8 cellular contexts compared by ENCODE assay signal in the genomic region with DNA sequence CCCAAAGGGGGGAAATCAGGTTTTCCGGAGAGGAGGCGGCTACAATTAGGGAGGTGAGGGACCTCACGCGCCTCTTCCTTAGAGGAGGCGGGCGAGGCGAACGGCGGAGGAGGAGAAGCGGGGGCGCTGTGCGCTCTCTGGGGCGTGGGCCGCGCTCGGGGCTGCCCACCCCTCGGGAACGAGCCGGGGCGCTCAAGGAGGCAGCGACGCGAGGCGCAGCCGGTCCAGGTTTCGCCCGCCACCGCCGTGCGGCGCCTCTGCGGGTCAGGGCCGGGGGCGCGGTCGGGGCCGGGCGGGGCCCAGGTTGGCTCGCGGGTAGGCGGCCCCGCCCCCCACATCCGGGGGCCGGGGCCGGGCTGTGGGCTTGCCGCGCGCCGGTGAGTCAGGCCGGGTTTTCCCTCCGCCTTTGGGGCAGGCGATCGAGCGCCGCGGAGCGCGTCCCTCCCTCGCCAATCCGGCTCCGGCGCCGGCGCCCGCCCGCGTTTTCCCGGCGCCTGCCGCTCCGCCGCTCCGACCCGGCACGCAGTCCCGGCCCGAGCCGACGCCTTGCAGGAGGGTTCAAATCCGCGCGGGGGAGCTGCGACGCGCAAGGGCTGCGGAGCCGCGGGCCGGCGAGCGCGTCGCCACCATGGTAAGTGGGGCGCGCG. TPM values are rescaled to one million over a fixed set of nuclear protein-coding genes. Genes with fewer than 3 reads are reported as not detected.
DNase-seq lines count a peak whose midpoint lies in the region; ATAC-seq and TF ChIP-seq lines count a peak whose summit lies in the region.

Gene N4BP3, plus strand, starts transcription at position 392 of the 647 bp plus-strand sequence. CDS start 6,052 bp downstream, outside the sequence.

- H3K18ac ChIP-seq in trophoblast cell (ENCODE audit: low read length), result peak within 1 kb of the TSS; percentile 93

- H3K27me3 ChIP-seq in A673 (replicated peaks; ENCODE audit: insufficient read depth, low read depth, low read length, poor library complexity) (no peaks in the 10 kb centered on the region), trophoblast cell (ENCODE audit: insufficient read depth, low read length) (no peaks in the 10 kb centered on the region)

- peak within 1 kb of the TSS; percentile 92 for H4K8ac ChIP-seq in trophoblast cell (ENCODE audit: low read depth, low read length)

- H3K36me3 ChIP-seq in A673 (ENCODE audit: insufficient read depth, low read length, poor library complexity, severe bottlenecking), result no peaks in the 10 kb centered on the region
- H3K36me3 ChIP-seq in trophoblast cell (ENCODE audit: control insufficient read depth in 1 of 2, insufficient read depth in 2 of 2, low read length in 2 of 2), result no peaks in the 10 kb centered on the region
- H3K36me3 ChIP-seq in urinary bladder (ENCODE audit: insufficient read depth), result no peaks in the 10 kb centered on the region

- H3K4me1 ChIP-seq in A673 (ENCODE audit: insufficient read depth, low read length, poor library complexity, severe bottlenecking), result peaks cover 24% of the 10 kb centered on the region
- peaks cover 28 to 37% of the 10 kb centered on the region in 2 experiments for H3K4me1 ChIP-seq in trophoblast cell (ENCODE audit: control insufficient read depth in 1 of 2, insufficient read depth in 2 of 2, low read length in 2 of 2)
- H3K4me1 ChIP-seq in urinary bladder (ENCODE audit: insufficient read depth), result no peaks in the 10 kb centered on the region

- no CpG with 5 or more reads among the region's 96 CpGs for WGBS in trophoblast cell (ENCODE audit: extremely low coverage, insufficient coverage, insufficient read length)
- 1% methylated on average over 95 of the region's 96 CpGs for WGBS in urinary bladder

- peak within 1 kb of the TSS; percentile 96 for H3K4me2 ChIP-seq in trophoblast cell (ENCODE audit: low read length)

- H3K9me3 ChIP-seq in A673 (ENCODE audit: low read depth, low read length, poor library complexity, severe bottlenecking), result no peaks in the 10 kb centered on the region
- peaks cover 2% of the 10 kb centered on the region for H3K9me3 ChIP-seq in trophoblast cell (ENCODE audit: insufficient read depth, low read depth, low read length)

- CTCF ChIA-PET in A673 (lab: Charles Lee), result no interaction called here

- H2BK12ac ChIP-seq in trophoblast cell (ENCODE audit: low read length), result peak within 1 kb of the TSS; percentile 78

- DNase-seq in A673 (ENCODE audit: low spot score) (peak; percentile 72), NOMO-1 treated with DMSO at 0.1 percent for 48 hours (lab: John Stamatoyannopoulos, UW; ENCODE audit: unreplicated experiment) (peak; percentile 71), fibroblast of mammary gland (ENCODE audit: low read depth) (peak; percentile 36), trophoblast cell (peak; percentile 93 to 94)
- peak; percentile 85 to 90 for DNase-seq in activated T-cell treated with anti-CD3 and anti-CD28 coated beads, Interleukin-2, amount 50 U/mL, for 48 hours

- H3K23ac ChIP-seq in trophoblast cell (ENCODE audit: low read length), result no peak within 1 kb of the TSS

- peak within 1 kb of the TSS; percentile 86 for H2BK120ac ChIP-seq in trophoblast cell (ENCODE audit: insufficient read depth, low read length, poor library complexity)

- H3K4me3 ChIP-seq in A673 (ENCODE audit: low read depth, low read length, poor library complexity, severe bottlenecking) (peak within 1 kb of the TSS; percentile 50), fibroblast of mammary gland (ENCODE audit: control insufficient read depth, low read depth, low read length) (no peak within 1 kb of the TSS), trophoblast cell (ENCODE audit: low read depth, low read length) (peak within 1 kb of the TSS; percentile 80), urinary bladder (ENCODE audit: low read depth, low read length) (peak within 1 kb of the TSS; percentile 43)

- H2AK5ac ChIP-seq in trophoblast cell (ENCODE audit: low read length), result peak within 1 kb of the TSS; percentile 75

- H2AFZ ChIP-seq in trophoblast cell (ENCODE audit: insufficient read depth, low read length, poor library complexity), result peak within 1 kb of the TSS; percentile 92

- no peak within 1 kb of the TSS for H3K27ac ChIP-seq in A673 (ENCODE audit: low read depth, low read length, poor library complexity, severe bottlenecking)
- peak within 1 kb of the TSS; percentile 22 for H3K27ac ChIP-seq in trophoblast cell (ENCODE audit: low read depth, low read length)
- no peak within 1 kb of the TSS for H3K27ac ChIP-seq in urinary bladder (ENCODE audit: low read depth)

- peak within 1 kb of the TSS; percentile 90 for H4K12ac ChIP-seq in trophoblast cell (ENCODE audit: low read depth, low read length)

- POLR2A ChIA-PET in A673 (lab: Charles Lee; ENCODE audit: low non-redundant PET), result no interaction called here

- H3K9ac ChIP-seq in trophoblast cell (ENCODE audit: low read length), result peak within 1 kb of the TSS; percentile 57

- H2BK5ac ChIP-seq in trophoblast cell (ENCODE audit: low read depth, low read length, poor library complexity), result peak within 1 kb of the TSS; percentile 70

- peak within 1 kb of the TSS; percentile 83 for H3K4ac ChIP-seq in trophoblast cell (ENCODE audit: low read depth, low read length)

- intact Hi-C loops in A673 (cut with micrococcal nuclease; ENCODE audit: unreplicated experiment), result no loop called here

- peak; percentile 54 for ATAC-seq in GM18511 (IDR thresholded peaks at IDR 0.05; ENCODE audit: unreplicated experiment)
- peak; percentile 74 for ATAC-seq in HG03045 (IDR thresholded peaks at IDR 0.05; ENCODE audit: unreplicated experiment)

- no TSS peak for BruUV-seq in A673 (replicated peaks; lab: Mats Ljungman, UMichigan)

- no peak for TF ChIP-seq CTCF in A673 (conservative IDR thresholded peaks at IDR 0.05; ENCODE audit: low read depth, low read length)
- TF ChIP-seq CTCF in fibroblast of mammary gland (conservative IDR thresholded peaks at IDR 0.05; ENCODE audit: control insufficient read depth, insufficient read depth, low read depth, low read length), result no peak

- H3K14ac ChIP-seq in trophoblast cell (ENCODE audit: low read length), result peak within 1 kb of the TSS; percentile 92

- H3K79me2 ChIP-seq in trophoblast cell (ENCODE audit: control insufficient read depth, insufficient read depth, low read length, poor library complexity), result peaks cover 5% of the 10 kb centered on the region

- peak within 1 kb of the TSS; percentile 90 for H4K91ac ChIP-seq in trophoblast cell (ENCODE audit: low read depth, low read length)

- peaks cover 12% of the 10 kb centered on the region for H3K79me1 ChIP-seq in trophoblast cell (ENCODE audit: low read length)

RNA-seq across cellular contexts. Expression of gene N4BP3, which starts in this region (rescaled TPM):
- 0.66 and 0.73 TPM in 2 replicates for total RNA-seq in A673 (2021)
- 3.0 and 3.2 TPM in 2 replicates for polyA plus RNA-seq in trophoblast cell (2013)
- 4.2 TPM for total RNA-seq in urinary bladder
- 2.4 TPM for polyA plus RNA-seq in urinary bladder

Comparison
In these comparisons a context has a peak if more than half of its experiments do, and no peak if none do; other contexts are left out.
1. Peak in DNase-seq and H3K4me3 ChIP-seq in A673; RNA of the gene not detected or under 1 TPM.
2. DNase-seq: peak in every context shown above with its lines; median percentile 94 in trophoblast cell; 88 in activated T-cell treated with anti-CD3 and anti-CD28 coated beads, Interleukin-2, amount 50 U/mL, for 48 hours; 72 in A673; 71 in NOMO-1 treated with DMSO at 0.1 percent for 48 hours; 36 in fibroblast of mammary gland.